Comparison of ENCODE assay signal across 4 cellular contexts in genomic region chr2:58051445-58051844, GRCh38.
TF ChIP-seq lines count a peak whose summit lies in the region.

No MANE protein-coding gene starts in this region.

TF ChIP-seq in SK-N-SH, 30 proteins besides CTCF, POLR2A, EP300 and RAD21:
- no peak for TF ChIP-seq IRF3 (IDR thresholded peaks at IDR 0.05; ENCODE audit: low read depth, low read length)
- 0 out of 2 replicates have a peak, but pooled peaks have one; percentile 15 for TF ChIP-seq GATA2 (CRISPR knock-in tag; IDR thresholded peaks at IDR 0.05)
- no peak for TF ChIP-seq RXRA (IDR thresholded peaks at IDR 0.05; ENCODE audit: borderline replicate concordance, low read depth)

TF ChIP-seq in SK-N-SH treated with all-trans-retinoic acid at 6 μM for 48 hours, 23 proteins besides CTCF, POLR2A, EP300 and RAD21 (continues in another document):
- no peak for TF ChIP-seq ZC3H10 (CRISPR knock-in tag; IDR thresholded peaks at IDR 0.05)
- no peak for TF ChIP-seq POU6F1 (CRISPR knock-in tag; IDR thresholded peaks at IDR 0.05; ENCODE audit: borderline replicate concordance, low read depth)
- no peak for TF ChIP-seq CREB5 (CRISPR knock-in tag; IDR thresholded peaks at IDR 0.05; ENCODE audit: low read depth)
- TF ChIP-seq ESRRG (CRISPR knock-in tag; IDR thresholded peaks at IDR 0.05), result no peak
- no peak for TF ChIP-seq TOX (CRISPR knock-in tag; IDR thresholded peaks at IDR 0.05; ENCODE audit: borderline replicate concordance)
- no peak for TF ChIP-seq ISL1 (CRISPR knock-in tag; IDR thresholded peaks at IDR 0.05)
- no peak for TF ChIP-seq ZNF8 (CRISPR knock-in tag; IDR thresholded peaks at IDR 0.05)
- TF ChIP-seq GLIS3 (CRISPR knock-in tag; IDR thresholded peaks at IDR 0.05), result no peak
- no peak for TF ChIP-seq ZNF565 (CRISPR knock-in tag; conservative IDR thresholded peaks at IDR 0.05; ENCODE audit: low read depth)
- no peak for TF ChIP-seq BACH2 (CRISPR knock-in tag; IDR thresholded peaks at IDR 0.05; ENCODE audit: borderline replicate concordance)
- TF ChIP-seq ZFP3 (CRISPR knock-in tag; IDR thresholded peaks at IDR 0.05), result no peak
- no peak for TF ChIP-seq CSDC2 (CRISPR knock-in tag; IDR thresholded peaks at IDR 0.05)
- TF ChIP-seq TCF4 (CRISPR knock-in tag; IDR thresholded peaks at IDR 0.05; ENCODE audit: borderline replicate concordance), result no peak
- TF ChIP-seq ARNTL (CRISPR knock-in tag; IDR thresholded peaks at IDR 0.05; ENCODE audit: borderline replicate concordance, low read depth), result no peak
- TF ChIP-seq OSR1 (CRISPR knock-in tag; IDR thresholded peaks at IDR 0.05), result no peak
- no peak for TF ChIP-seq PATZ1 (CRISPR knock-in tag; IDR thresholded peaks at IDR 0.05; ENCODE audit: borderline replicate concordance)
- TF ChIP-seq ZFP30 (CRISPR knock-in tag; IDR thresholded peaks at IDR 0.05), result no peak

TF ChIP-seq in IMR-90, 13 proteins besides CTCF, POLR2A, EP300 and RAD21:
- TF ChIP-seq CHD1 (IDR thresholded peaks at IDR 0.05; ENCODE audit: low read depth, low read length) (no peak), MXI1 (IDR thresholded peaks at IDR 0.05; ENCODE audit: borderline replicate concordance, low read depth, low read length) (no peak), MAFK (IDR thresholded peaks at IDR 0.05; ENCODE audit: low read depth, low read length) (no peak), MAZ (IDR thresholded peaks at IDR 0.05; ENCODE audit: borderline replicate concordance, low read depth, low read length) (no peak), BHLHE40 (IDR thresholded peaks at IDR 0.05; ENCODE audit: low read depth, low read length) (no peak), FOS (IDR thresholded peaks at IDR 0.05; ENCODE audit: low read depth, low read length) (no peak), ELK1 (IDR thresholded peaks at IDR 0.05; ENCODE audit: borderline replicate concordance, low read depth, low read length) (no peak), RFX5 (IDR thresholded peaks at IDR 0.05; ENCODE audit: low read depth, low read length) (no peak), SMC3 (IDR thresholded peaks at IDR 0.05; ENCODE audit: low read depth, low read length) (no peak), CEBPB (IDR thresholded peaks at IDR 0.05; ENCODE audit: low read depth, low read length) (no peak)

TF ChIP-seq in GM12878, 131 proteins besides CTCF, POLR2A, EP300 and RAD21:
- TF ChIP-seq IRF3 (IDR thresholded peaks at IDR 0.05), result no peak
- no peak for TF ChIP-seq YBX1 (IDR thresholded peaks at IDR 0.05)
- no peak for TF ChIP-seq CREB1 (IDR thresholded peaks at IDR 0.05; ENCODE audit: low read depth)
- no peak for TF ChIP-seq RB1 (IDR thresholded peaks at IDR 0.05; ENCODE audit: borderline replicate concordance)
- no peak for TF ChIP-seq ZNF687 (IDR thresholded peaks at IDR 0.05)
TF ChIP-seq in GM12878: peak in this region for 0.
